In the genomic region with DNA sequence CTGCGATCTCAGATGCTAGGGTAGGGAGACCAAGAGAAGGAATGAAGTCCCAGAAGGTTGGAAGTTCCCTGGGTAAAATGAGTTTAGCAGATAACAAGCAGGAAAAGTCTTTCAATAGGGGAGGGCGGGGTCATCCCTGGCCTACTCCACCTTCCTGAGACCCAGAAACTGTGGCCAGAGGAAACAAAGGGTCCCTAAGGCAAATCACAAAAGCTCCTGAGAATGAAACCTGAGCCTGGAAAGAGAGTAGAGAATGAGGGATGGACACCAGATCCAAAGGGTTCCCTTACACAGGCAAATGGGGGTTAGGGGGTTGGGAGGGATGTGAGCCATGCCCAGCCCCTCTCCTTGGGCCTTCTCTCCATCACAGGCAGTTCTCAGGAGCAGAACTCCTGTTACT, we compare ENCODE assay signal across 1 cellular context.
TF ChIP-seq lines count a peak whose summit lies in the region.

No MANE protein-coding gene starts in this region.

TF ChIP-seq in A549, 52 proteins besides CTCF, POLR2A, EP300 and RAD21 (continued from another document):
- TF ChIP-seq, protein P1, sequence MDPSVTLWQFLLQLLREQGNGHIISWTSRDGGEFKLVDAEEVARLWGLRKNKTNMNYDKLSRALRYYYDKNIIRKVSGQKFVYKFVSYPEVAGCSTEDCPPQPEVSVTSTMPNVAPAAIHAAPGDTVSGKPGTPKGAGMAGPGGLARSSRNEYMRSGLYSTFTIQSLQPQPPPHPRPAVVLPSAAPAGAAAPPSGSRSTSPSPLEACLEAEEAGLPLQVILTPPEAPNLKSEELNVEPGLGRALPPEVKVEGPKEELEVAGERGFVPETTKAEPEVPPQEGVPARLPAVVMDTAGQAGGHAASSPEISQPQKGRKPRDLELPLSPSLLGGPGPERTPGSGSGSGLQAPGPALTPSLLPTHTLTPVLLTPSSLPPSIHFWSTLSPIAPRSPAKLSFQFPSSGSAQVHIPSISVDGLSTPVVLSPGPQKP (IDR thresholded peaks at IDR 0.05; ENCODE audit: low read depth, low read length): no peak
- no peak for TF ChIP-seq RNF2 (IDR thresholded peaks at IDR 0.05; ENCODE audit: borderline replicate concordance, low read depth)
- no peak for TF ChIP-seq CHD2 (IDR thresholded peaks at IDR 0.05; ENCODE audit: low read length, partially characterized antibody)
- no peak for TF ChIP-seq CHD4 (IDR thresholded peaks at IDR 0.05; ENCODE audit: borderline replicate concordance)
- no peak for TF ChIP-seq RARB (CRISPR knock-in tag; IDR thresholded peaks at IDR 0.05)
- no peak for TF ChIP-seq RCOR1 (IDR thresholded peaks at IDR 0.05; ENCODE audit: low read depth, low read length)
- no peak for TF ChIP-seq FOSL2 (IDR thresholded peaks at IDR 0.05)
- no peak for TF ChIP-seq FOSL2 (CRISPR knock-in tag; IDR thresholded peaks at IDR 0.05)
- no peak for TF ChIP-seq NFE2L2 (conservative IDR thresholded peaks at IDR 0.05; ENCODE audit: low read length)
- TF ChIP-seq HOXB5 (CRISPR knock-in tag; IDR thresholded peaks at IDR 0.05): no peak
TF ChIP-seq in A549: peak in this region for 0.
